ENCODE assay signal across 12 cellular contexts in genomic region chr10:118613863-118614262, GRCh38. TPM values are rescaled to one million over a fixed set of nuclear protein-coding genes. Genes with fewer than 3 reads are reported as not detected.
"Had no signal": no experiment of that assay in that cellular context is flagged by ENCODE, and none has a peak within 500 bp of the region (broad histone marks: within the 10 kb centered on the region; RNA-seq: fewer than 3 reads in every experiment).

No MANE protein-coding gene starts in this region.

RNA-seq across cellular contexts. Expression of gene PRLHR, which starts 18.4 kb away (rescaled TPM):
- total RNA-seq: activated CD4-positive, alpha-beta memory T cell treated with anti-CD3 and anti-CD28 coated beads, Interleukin-2, amount 10 ng/mL, durations not matched to agents 7 days and 5 days; activated CD4-positive, alpha-beta T cell treated with anti-CD3 and anti-CD28 coated beads for 36 hours; activated CD4-positive, alpha-beta T cell treated with anti-CD3 and anti-CD28 coated beads, Interleukin-2, amount 10 ng/mL, durations not matched to agents 7 days and 5 days; activated CD8-positive, alpha-beta memory T cell treated with anti-CD3 and anti-CD28 coated beads, Interleukin-2, amount 10 ng/mL, durations not matched to agents 7 days and 5 days; activated CD8-positive, alpha-beta T cell treated with anti-CD3 and anti-CD28 coated beads, Interleukin-2, amount 10 ng/mL, durations not matched to agents 7 days and 5 days; activated naive CD8-positive, alpha-beta T cell treated with anti-CD3 and anti-CD28 coated beads, Interleukin-2, amount 10 ng/mL, durations not matched to agents 7 days and 5 days; activated T-helper 2 cell treated with anti-CD3 and anti-CD28 coated beads, Interferon-gamma antibody, Interleukin-2, Interleukin-4, amounts not matched to agents 10 μg/mL and 5 μg/mL and 100 μg/mL, durations not matched to agents 14 hours and 24 hours and 36 hours; ascending aorta; bronchial epithelial cell; cardiac muscle cell; chondrocyte; WTC11 had no signal
- polyA plus RNA-seq: cardiac muscle cell had no signal
